In the genomic region with DNA sequence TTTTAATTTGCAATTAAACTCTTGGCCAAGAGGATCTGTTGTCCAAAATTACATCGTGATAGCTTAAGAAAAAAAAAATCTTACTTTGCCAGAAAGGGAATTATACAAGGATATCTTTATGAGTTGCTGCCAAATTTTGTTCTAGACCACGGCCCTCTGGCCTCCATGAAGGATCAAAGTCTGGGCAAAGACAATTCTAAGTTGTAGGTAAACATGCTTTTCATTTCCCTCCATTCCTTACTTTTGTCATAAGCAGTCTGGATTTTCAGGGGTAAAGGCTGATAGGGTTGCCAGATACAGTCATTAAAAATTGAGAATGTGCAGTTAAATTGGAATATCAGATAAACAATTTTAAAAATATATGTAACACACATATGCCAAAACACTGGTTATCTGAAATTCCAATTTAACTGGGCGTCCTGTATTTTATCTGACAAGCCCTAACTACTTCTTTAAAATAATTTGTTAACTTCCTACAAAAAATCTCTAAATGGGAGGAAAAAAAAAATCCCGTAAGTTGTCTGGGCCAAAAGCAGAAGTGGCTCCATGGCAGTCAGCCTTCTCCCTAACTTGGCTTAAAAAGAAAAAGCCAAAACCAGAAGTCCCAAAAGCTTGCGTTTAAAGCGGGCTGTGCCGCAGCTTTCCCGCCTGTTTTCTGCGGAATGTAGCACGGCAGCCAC, we compare ENCODE assay signal across 1 cellular context.
TF ChIP-seq lines count a peak whose summit lies in the region.

No MANE protein-coding gene starts in this region.

TF ChIP-seq in HepG2, 621 proteins besides CTCF, POLR2A, EP300 and RAD21 (continued from another document and continues in another):
- TF ChIP-seq, protein P1, sequence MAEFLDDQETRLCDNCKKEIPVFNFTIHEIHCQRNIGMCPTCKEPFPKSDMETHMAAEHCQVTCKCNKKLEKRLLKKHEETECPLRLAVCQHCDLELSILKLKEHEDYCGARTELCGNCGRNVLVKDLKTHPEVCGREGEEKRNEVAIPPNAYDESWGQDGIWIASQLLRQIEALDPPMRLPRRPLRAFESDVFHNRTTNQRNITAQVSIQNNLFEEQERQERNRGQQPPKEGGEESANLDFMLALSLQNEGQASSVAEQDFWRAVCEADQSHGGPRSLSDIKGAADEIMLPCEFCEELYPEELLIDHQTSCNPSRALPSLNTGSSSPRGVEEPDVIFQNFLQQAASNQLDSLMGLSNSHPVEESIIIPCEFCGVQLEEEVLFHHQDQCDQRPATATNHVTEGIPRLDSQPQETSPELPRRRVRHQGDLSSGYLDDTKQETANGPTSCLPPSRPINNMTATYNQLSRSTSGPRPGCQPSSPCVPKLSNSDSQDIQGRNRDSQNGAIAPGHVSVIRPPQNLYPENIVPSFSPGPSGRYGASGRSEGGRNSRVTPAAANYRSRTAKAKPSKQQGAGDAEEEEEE (CRISPR knock-in tag; IDR thresholded peaks at IDR 0.05; ENCODE audit: borderline replicate concordance), result no peak
- TF ChIP-seq PPARG (CRISPR knock-in tag; conservative IDR thresholded peaks at IDR 0.05), result peak; percentile 26; the same call in 1 of the 2 replicates
- TF ChIP-seq NR1H2 (CRISPR knock-in tag; IDR thresholded peaks at IDR 0.05; ENCODE audit: borderline replicate concordance, low read depth), result no peak
- no peak for TF ChIP-seq ZNF766 (CRISPR knock-in tag; IDR thresholded peaks at IDR 0.05; ENCODE audit: borderline replicate concordance)
- no peak for TF ChIP-seq ATAD3A (CRISPR knock-in tag; IDR thresholded peaks at IDR 0.05)
- TF ChIP-seq, protein P2, sequence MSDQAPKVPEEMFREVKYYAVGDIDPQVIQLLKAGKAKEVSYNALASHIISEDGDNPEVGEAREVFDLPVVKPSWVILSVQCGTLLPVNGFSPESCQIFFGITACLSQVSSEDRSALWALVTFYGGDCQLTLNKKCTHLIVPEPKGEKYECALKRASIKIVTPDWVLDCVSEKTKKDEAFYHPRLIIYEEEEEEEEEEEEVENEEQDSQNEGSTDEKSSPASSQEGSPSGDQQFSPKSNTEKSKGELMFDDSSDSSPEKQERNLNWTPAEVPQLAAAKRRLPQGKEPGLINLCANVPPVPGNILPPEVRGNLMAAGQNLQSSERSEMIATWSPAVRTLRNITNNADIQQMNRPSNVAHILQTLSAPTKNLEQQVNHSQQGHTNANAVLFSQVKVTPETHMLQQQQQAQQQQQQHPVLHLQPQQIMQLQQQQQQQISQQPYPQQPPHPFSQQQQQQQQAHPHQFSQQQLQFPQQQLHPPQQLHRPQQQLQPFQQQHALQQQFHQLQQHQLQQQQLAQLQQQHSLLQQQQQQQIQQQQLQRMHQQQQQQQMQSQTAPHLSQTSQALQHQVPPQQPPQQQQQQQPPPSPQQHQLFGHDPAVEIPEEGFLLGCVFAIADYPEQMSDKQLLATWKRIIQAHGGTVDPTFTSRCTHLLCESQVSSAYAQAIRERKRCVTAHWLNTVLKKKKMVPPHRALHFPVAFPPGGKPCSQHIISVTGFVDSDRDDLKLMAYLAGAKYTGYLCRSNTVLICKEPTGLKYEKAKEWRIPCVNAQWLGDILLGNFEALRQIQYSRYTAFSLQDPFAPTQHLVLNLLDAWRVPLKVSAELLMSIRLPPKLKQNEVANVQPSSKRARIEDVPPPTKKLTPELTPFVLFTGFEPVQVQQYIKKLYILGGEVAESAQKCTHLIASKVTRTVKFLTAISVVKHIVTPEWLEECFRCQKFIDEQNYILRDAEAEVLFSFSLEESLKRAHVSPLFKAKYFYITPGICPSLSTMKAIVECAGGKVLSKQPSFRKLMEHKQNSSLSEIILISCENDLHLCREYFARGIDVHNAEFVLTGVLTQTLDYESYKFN (CRISPR knock-in tag; conservative IDR thresholded peaks at IDR 0.05), result peak; percentile 8; the same call in 1 of the 2 replicates
- TF ChIP-seq, protein P3, sequence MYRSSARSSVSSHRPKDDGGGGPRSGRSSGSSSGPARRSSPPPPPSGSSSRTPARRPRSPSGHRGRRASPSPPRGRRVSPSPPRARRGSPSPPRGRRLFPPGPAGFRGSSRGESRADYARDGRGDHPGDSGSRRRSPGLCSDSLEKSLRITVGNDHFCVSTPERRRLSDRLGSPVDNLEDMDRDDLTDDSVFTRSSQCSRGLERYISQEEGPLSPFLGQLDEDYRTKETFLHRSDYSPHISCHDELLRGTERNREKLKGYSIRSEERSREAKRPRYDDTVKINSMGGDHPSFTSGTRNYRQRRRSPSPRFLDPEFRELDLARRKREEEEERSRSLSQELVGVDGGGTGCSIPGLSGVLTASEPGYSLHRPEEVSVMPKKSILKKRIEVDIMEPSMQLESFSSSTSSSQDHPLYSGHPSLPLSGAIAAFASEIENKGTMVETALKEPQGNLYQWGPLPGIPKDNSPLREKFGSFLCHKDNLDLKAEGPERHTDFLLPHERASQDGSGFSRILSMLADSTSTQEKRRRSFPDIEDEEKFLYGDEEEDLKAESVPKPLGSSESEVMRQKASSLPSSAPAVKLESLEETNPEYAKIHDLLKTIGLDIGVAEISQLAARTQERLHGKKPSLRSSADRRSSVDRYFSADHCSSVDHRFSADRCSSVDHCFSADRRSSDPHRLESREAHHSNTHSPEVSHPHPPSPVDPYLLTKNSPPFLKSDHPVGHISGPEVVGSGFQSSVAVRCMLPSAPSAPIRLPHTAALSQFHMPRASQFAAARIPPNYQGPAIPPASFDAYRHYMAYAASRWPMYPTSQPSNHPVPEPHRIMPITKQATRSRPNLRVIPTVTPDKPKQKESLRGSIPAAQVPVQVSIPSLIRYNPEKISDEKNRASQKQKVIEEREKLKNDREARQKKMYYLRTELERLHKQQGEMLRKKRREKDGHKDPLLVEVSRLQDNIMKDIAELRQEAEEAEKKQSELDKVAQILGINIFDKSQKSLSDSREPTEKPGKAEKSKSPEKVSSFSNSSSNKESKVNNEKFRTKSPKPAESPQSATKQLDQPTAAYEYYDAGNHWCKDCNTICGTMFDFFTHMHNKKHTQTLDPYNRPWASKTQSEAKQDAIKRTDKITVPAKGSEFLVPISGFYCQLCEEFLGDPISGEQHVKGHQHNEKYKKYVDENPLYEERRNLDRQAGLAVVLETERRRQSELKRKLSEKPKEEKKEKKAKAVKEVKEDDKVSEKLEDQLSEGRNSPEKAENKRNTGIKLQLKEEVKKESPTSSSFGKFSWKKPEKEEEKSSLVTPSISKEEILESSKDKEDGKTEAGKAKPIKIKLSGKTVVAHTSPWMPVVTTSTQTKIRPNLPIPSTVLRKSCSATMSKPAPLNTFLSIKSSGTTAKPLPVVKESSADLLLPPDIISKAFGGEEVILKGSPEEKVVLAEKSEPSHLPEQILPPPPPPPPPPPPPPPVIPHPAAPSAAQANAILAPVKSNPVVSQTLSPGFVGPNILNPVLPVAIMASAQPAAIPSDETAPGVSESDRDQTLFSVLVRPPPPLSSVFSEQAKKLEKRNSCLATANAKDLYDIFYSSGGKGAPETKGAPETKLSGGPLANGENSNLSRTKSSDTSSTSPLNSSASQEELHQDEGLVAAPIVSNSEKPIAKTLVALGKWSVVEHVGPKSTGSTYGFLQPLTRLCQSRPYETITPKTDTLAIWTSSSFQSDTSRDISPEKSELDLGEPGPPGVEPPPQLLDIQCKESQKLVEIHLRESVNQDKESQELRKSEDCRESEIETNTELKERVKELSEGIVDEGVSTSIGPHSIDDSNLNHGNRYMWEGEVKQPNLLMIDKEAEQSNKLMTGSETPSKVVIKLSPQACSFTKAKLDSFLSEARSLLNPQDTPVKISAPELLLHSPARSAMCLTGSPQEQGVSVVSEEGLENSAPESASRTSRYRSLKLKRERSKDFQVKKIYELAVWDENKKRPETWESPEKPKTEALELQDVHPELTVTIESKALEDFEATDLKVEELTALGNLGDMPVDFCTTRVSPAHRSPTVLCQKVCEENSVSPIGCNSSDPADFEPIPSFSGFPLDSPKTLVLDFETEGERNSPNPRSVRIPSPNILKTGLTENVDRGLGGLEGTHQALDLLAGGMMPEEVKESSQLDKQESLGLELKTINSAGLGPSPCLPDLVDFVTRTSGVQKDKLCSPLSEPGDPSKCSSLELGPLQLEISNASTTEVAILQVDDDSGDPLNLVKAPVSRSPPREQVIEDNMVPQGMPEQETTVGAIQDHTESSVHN (CRISPR knock-in tag; IDR thresholded peaks at IDR 0.05), result no peak
- TF ChIP-seq ETV5 (CRISPR knock-in tag; IDR thresholded peaks at IDR 0.05; ENCODE audit: borderline replicate concordance), result no peak
- TF ChIP-seq, protein P4, sequence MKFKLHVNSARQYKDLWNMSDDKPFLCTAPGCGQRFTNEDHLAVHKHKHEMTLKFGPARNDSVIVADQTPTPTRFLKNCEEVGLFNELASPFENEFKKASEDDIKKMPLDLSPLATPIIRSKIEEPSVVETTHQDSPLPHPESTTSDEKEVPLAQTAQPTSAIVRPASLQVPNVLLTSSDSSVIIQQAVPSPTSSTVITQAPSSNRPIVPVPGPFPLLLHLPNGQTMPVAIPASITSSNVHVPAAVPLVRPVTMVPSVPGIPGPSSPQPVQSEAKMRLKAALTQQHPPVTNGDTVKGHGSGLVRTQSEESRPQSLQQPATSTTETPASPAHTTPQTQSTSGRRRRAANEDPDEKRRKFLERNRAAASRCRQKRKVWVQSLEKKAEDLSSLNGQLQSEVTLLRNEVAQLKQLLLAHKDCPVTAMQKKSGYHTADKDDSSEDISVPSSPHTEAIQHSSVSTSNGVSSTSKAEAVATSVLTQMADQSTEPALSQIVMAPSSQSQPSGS (CRISPR knock-in tag; IDR thresholded peaks at IDR 0.05), result no peak
- no peak for TF ChIP-seq CBX2 (IDR thresholded peaks at IDR 0.05; ENCODE audit: low read depth, low read length)
- no peak for TF ChIP-seq CBX2 (CRISPR knock-in tag; IDR thresholded peaks at IDR 0.05; ENCODE audit: low read depth)
- TF ChIP-seq ZNF550 (CRISPR knock-in tag; IDR thresholded peaks at IDR 0.05; ENCODE audit: borderline replicate concordance), result no peak
- TF ChIP-seq ZNF235 (CRISPR knock-in tag; IDR thresholded peaks at IDR 0.05; ENCODE audit: borderline replicate concordance), result no peak
- TF ChIP-seq MIER3 (CRISPR knock-in tag; IDR thresholded peaks at IDR 0.05; ENCODE audit: borderline replicate concordance), result no peak; the same call in 1 of the 2 replicates
- TF ChIP-seq, protein P5, sequence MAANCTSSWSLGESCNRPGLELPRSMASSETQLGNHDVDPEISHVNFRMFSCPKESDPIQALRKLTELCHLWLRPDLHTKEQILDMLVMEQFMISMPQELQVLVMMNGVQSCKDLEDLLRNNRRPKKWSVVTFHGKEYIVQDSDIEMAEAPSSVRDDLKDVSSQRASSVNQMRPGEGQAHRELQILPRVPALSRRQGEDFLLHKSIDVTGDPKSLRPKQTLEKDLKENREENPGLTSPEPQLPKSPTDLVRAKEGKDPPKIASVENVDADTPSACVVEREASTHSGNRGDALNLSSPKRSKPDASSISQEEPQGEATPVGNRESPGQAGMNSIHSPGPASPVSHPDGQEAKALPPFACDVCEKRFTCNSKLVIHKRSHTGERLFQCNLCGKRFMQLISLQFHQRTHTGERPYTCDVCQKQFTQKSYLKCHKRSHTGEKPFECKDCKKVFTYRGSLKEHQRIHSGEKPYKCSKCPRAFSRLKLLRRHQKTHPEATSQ (CRISPR knock-in tag; IDR thresholded peaks at IDR 0.05; ENCODE audit: borderline replicate concordance), result no peak
- TF ChIP-seq TEAD2 (CRISPR knock-in tag; IDR thresholded peaks at IDR 0.05), result 0 out of 2 replicates have a peak, but pooled peaks have one; percentile 43
- TF ChIP-seq KLF16 (CRISPR knock-in tag; IDR thresholded peaks at IDR 0.05), result no peak
- TF ChIP-seq, protein P6, sequence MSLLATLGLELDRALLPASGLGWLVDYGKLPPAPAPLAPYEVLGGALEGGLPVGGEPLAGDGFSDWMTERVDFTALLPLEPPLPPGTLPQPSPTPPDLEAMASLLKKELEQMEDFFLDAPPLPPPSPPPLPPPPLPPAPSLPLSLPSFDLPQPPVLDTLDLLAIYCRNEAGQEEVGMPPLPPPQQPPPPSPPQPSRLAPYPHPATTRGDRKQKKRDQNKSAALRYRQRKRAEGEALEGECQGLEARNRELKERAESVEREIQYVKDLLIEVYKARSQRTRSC (CRISPR knock-in tag; IDR thresholded peaks at IDR 0.05; ENCODE audit: low read depth), result 0 out of 2 replicates have a peak, but pooled peaks have one; percentile 50
- TF ChIP-seq MBD4 (IDR thresholded peaks at IDR 0.05; ENCODE audit: borderline replicate concordance, low read length), result peak; percentile 55; the same call in 1 of the 2 replicates
- TF ChIP-seq ZSCAN31 (CRISPR knock-in tag; IDR thresholded peaks at IDR 0.05; ENCODE audit: low read depth), result 0 out of 2 replicates have a peak, but pooled peaks have one; percentile 19
- TF ChIP-seq ZNF556 (CRISPR knock-in tag; IDR thresholded peaks at IDR 0.05; ENCODE audit: borderline replicate concordance), result peak; percentile 33; the same call in 1 of the 2 replicates
- TF ChIP-seq ZBTB3 (CRISPR knock-in tag; IDR thresholded peaks at IDR 0.05; ENCODE audit: borderline replicate concordance, low read depth), result no peak; the same call in 1 of the 2 replicates
- TF ChIP-seq NCOA2 (CRISPR knock-in tag; IDR thresholded peaks at IDR 0.05), result peak; percentile 16; the same call in 1 of the 2 replicates
- no peak for TF ChIP-seq ZNF230 (CRISPR knock-in tag; IDR thresholded peaks at IDR 0.05)
- 0 out of 2 replicates have a peak, but pooled peaks have one; percentile 7 for TF ChIP-seq SMAD9 (CRISPR knock-in tag; IDR thresholded peaks at IDR 0.05)
- TF ChIP-seq, protein P7, sequence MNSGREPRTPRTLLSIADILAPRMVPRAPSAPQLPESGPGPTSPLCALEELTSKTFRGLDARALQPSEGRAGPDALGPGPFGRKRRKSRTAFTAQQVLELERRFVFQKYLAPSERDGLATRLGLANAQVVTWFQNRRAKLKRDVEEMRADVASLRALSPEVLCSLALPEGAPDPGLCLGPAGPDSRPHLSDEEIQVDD (CRISPR knock-in tag; IDR thresholded peaks at IDR 0.05; ENCODE audit: borderline replicate concordance), result no peak
- TF ChIP-seq GATAD1 (CRISPR knock-in tag; IDR thresholded peaks at IDR 0.05), result no peak
- TF ChIP-seq, protein P8, sequence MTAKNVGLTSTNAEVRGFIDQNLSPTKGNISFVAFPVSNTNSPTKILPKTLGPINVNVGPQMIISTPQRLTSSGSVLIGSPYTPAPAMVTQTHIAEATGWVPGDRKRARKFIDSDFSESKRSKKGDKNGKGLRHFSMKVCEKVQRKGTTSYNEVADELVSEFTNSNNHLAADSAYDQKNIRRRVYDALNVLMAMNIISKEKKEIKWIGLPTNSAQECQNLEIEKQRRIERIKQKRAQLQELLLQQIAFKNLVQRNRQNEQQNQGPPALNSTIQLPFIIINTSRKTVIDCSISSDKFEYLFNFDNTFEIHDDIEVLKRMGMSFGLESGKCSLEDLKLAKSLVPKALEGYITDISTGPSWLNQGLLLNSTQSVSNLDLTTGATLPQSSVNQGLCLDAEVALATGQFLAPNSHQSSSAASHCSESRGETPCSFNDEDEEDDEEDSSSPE (CRISPR knock-in tag; IDR thresholded peaks at IDR 0.05), result peak; percentile 93
- peak; percentile 17; the same call in 1 of the 2 replicates for TF ChIP-seq ZNF264 (CRISPR knock-in tag; IDR thresholded peaks at IDR 0.05)
- TF ChIP-seq, protein P9, sequence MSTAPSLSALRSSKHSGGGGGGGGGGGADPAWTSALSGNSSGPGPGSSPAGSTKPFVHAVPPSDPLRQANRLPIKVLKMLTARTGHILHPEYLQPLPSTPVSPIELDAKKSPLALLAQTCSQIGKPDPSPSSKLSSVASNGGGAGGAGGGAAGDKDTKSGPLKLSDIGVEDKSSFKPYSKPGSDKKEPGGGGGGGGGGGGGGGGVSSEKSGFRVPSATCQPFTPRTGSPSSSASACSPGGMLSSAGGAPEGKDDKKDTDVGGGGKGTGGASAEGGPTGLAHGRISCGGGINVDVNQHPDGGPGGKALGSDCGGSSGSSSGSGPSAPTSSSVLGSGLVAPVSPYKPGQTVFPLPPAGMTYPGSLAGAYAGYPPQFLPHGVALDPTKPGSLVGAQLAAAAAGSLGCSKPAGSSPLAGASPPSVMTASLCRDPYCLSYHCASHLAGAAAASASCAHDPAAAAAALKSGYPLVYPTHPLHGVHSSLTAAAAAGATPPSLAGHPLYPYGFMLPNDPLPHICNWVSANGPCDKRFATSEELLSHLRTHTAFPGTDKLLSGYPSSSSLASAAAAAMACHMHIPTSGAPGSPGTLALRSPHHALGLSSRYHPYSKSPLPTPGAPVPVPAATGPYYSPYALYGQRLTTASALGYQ (CRISPR knock-in tag; IDR thresholded peaks at IDR 0.05), result no peak
- no peak for TF ChIP-seq ZNF724P (CRISPR knock-in tag; IDR thresholded peaks at IDR 0.05; ENCODE audit: borderline replicate concordance)
- no peak for TF ChIP-seq JUNB (CRISPR knock-in tag; IDR thresholded peaks at IDR 0.05; ENCODE audit: borderline replicate concordance)
